8 cellular contexts compared by ENCODE assay signal in the genomic region with DNA sequence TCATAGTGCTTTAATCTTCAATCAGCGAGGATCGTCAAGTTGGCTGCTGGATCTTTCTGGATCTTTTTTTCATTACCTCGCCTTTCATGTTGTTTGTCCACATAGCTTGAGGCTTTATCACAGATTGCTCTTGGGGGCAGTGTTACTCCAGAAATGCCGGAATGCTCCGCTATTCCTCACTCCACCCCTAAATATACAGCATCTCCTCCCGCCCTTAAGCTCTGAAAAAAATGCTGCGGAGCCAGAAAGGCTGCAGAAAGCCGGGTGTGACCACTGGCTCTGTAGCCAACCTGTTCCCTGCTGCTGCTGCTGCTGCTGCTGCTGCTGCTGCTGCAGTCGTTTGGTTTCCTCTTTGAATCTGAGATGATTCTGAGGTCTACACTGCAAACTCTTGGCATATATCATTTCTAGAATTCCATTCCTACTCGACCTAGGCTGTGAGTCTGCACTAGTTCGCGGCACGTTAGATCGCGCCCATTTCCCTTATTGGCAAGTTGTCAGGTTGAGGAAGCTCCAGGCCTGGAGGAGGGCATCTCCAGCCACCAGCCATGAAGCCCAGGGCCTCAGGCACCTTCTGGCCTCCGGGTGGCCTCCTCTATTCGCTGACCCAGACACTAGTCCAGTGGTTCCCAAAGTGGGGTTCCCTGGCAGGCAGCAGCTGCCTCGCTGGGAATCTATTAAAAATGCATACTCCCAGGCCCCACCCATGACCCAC. TPM values are rescaled to one million over a fixed set of nuclear protein-coding genes. Genes with fewer than 3 reads are reported as not detected.
DNase-seq lines count a peak whose midpoint lies in the region; ATAC-seq, FAIRE-seq and TF ChIP-seq lines count a peak whose summit lies in the region.

No MANE protein-coding gene starts in this region.

- no peaks in the 10 kb centered on the region for H3K36me3 Mint-ChIP-seq in activated T-cell treated with anti-CD3 and anti-CD28 coated beads, Interleukin-2, amount 50 U/mL, for 4 hours (ENCODE audit: insufficient read depth)
- no peaks in the 10 kb centered on the region for H3K36me3 Mint-ChIP-seq in natural killer cell
- no peaks in the 10 kb centered on the region for H3K36me3 Mint-ChIP-seq in stimulated activated naive B cell treated with anti-CD40 and anti-IgM and Interleukin-4, amounts not matched to agents 10 μg/mL and 1 μg/mL and 100 μg/mL, for 72 hours

- TF ChIP-seq CTCF in AG09309 (IDR thresholded peaks at IDR 0.05; ENCODE audit: control insufficient read depth, insufficient read depth, low read depth, low read length, missing control alignments) (peak; percentile 54), esophagus squamous epithelium (IDR thresholded peaks at IDR 0.05) (peak in 5 of 6 experiments; percentile 19 to 54 (median 42)), natural killer cell (IDR thresholded peaks at IDR 0.05) (no peak)

- no peak for FAIRE-seq in HTR-8/SVneo (lab: Jason Lieb, UNC)

- H3K9me3 ChIP-seq in esophagus squamous epithelium, result no peaks in the 10 kb centered on the region

- intact Hi-C loops in esophagus squamous epithelium (cut with DNase I), result no loop called here
- intact Hi-C loops in natural killer cell (cut with micrococcal nuclease), result no loop called here

- H3K4me3 ChIP-seq in AG09309 (ENCODE audit: control insufficient read depth, low read depth, low read length), result no peak overlapping the region
- H3K4me3 ChIP-seq in esophagus squamous epithelium, result no peak overlapping the region

- peak overlapping the region; percentile 16 to 18 for H3K27ac Mint-ChIP-seq in natural killer cell
- H3K27ac Mint-ChIP-seq in stimulated activated naive B cell treated with anti-CD40 and anti-IgM and Interleukin-4, amounts not matched to agents 10 μg/mL and 1 μg/mL and 100 μg/mL, for 72 hours, result no peak overlapping the region

- no peak for TF ChIP-seq POLR2A in esophagus squamous epithelium (IDR thresholded peaks at IDR 0.05)

- ATAC-seq in GM18868 (IDR thresholded peaks at IDR 0.05; ENCODE audit: unreplicated experiment), result peak; percentile 81
- ATAC-seq in activated T-cell treated with anti-CD3 and anti-CD28 coated beads, Interleukin-2, amount 50 U/mL, for 4 hours, result peak; percentile 76 to 86
- ATAC-seq in natural killer cell, result peak; percentile 77 to 88 (median 82)
- ATAC-seq in stimulated activated naive B cell treated with anti-CD40 and anti-IgM and Interleukin-4, amounts not matched to agents 10 μg/mL and 1 μg/mL and 100 μg/mL, for 72 hours (replicated peaks), result peak; percentile 95 to 97

- H3K27ac ChIP-seq in esophagus squamous epithelium, result no peak overlapping the region

- no peaks in the 10 kb centered on the region for H3K27me3 ChIP-seq in esophagus squamous epithelium

- no peaks in the 10 kb centered on the region for H3K9me3 Mint-ChIP-seq in activated T-cell treated with anti-CD3 and anti-CD28 coated beads, Interleukin-2, amount 50 U/mL, for 4 hours
- H3K9me3 Mint-ChIP-seq in natural killer cell, result no peaks in the 10 kb centered on the region
- H3K9me3 Mint-ChIP-seq in stimulated activated naive B cell treated with anti-CD40 and anti-IgM and Interleukin-4, amounts not matched to agents 10 μg/mL and 1 μg/mL and 100 μg/mL, for 72 hours, result no peaks in the 10 kb centered on the region

- H3K27me3 Mint-ChIP-seq in activated T-cell treated with anti-CD3 and anti-CD28 coated beads, Interleukin-2, amount 50 U/mL, for 4 hours (ENCODE audit: low read depth), result no peaks in the 10 kb centered on the region
- no peaks in the 10 kb centered on the region for H3K27me3 Mint-ChIP-seq in natural killer cell (ENCODE audit: low read depth in 2 of 2)
- H3K27me3 Mint-ChIP-seq in stimulated activated naive B cell treated with anti-CD40 and anti-IgM and Interleukin-4, amounts not matched to agents 10 μg/mL and 1 μg/mL and 100 μg/mL, for 72 hours, result no peaks in the 10 kb centered on the region

- peaks cover 0 to 16% (median 3%) of the 10 kb centered on the region in 3 donors for H3K4me1 ChIP-seq in esophagus squamous epithelium

- no peak overlapping the region for H3K4me3 Mint-ChIP-seq in activated T-cell treated with anti-CD3 and anti-CD28 coated beads, Interleukin-2, amount 50 U/mL, for 4 hours
- H3K4me3 Mint-ChIP-seq in natural killer cell, result no peak overlapping the region
- H3K4me3 Mint-ChIP-seq in stimulated activated naive B cell treated with anti-CD40 and anti-IgM and Interleukin-4, amounts not matched to agents 10 μg/mL and 1 μg/mL and 100 μg/mL, for 72 hours, result no peak overlapping the region

- peak; percentile 60 for DNase-seq in AG09309 (ENCODE audit: low read depth)
- DNase-seq in HTR-8/SVneo (ENCODE audit: insufficient read length, low spot score), result peak; percentile 79
- peak; percentile 97 for DNase-seq in OCI-M1 (lab: John Stamatoyannopoulos, UW)
- DNase-seq in activated T-cell treated with anti-CD3 and anti-CD28 coated beads, Interleukin-2, amount 50 U/mL, for 4 hours, result peak; percentile 46
- peak; percentile 2 for DNase-seq in esophagus squamous epithelium (lab: John Stamatoyannopoulos, UW)
- peak; percentile 35 for DNase-seq in natural killer cell
- DNase-seq in stimulated activated naive B cell treated with anti-CD40 and anti-IgM and Interleukin-4, amounts not matched to agents 10 μg/mL and 1 μg/mL and 100 μg/mL, for 72 hours, result peak; percentile 64

- H3K36me3 ChIP-seq in esophagus squamous epithelium, result no peaks in the 10 kb centered on the region

- H3K4me1 Mint-ChIP-seq in activated T-cell treated with anti-CD3 and anti-CD28 coated beads, Interleukin-2, amount 50 U/mL, for 4 hours (ENCODE audit: low read depth), result peaks cover 8% of the 10 kb centered on the region
- peaks cover 0 to 6% of the 10 kb centered on the region in 2 donors for H3K4me1 Mint-ChIP-seq in natural killer cell
- H3K4me1 Mint-ChIP-seq in stimulated activated naive B cell treated with anti-CD40 and anti-IgM and Interleukin-4, amounts not matched to agents 10 μg/mL and 1 μg/mL and 100 μg/mL, for 72 hours, result no peaks in the 10 kb centered on the region

- WGBS in esophagus squamous epithelium, 2 donors, result 0 to 36% methylated on average over 7 to 9 of the region's 18 CpGs

RNA-seq across cellular contexts. Expression of a gene that starts 34.2 kb away (rescaled TPM):
- total RNA-seq in activated T-cell treated with anti-CD3 and anti-CD28 coated beads, Interleukin-2, amount 50 U/mL, for 4 hours, result 10 to 100 TPM; 36.4 to 49.5 (median 36.9) TPM
- 10 to 100 TPM; 50.5 to 86.6 (median 68.5) TPM for total RNA-seq in esophagus squamous epithelium
- 10 to 100 TPM; 52.5 to 62.9 (median 60.2) TPM for total RNA-seq in natural killer cell

RNA-seq across cellular contexts. Expression of a gene that starts 52.1 kb away (rescaled TPM):
- total RNA-seq in activated T-cell treated with anti-CD3 and anti-CD28 coated beads, Interleukin-2, amount 50 U/mL, for 4 hours, result 10 to 100 TPM; 83.3 to 86.5 (median 86.2) TPM
- total RNA-seq in esophagus squamous epithelium (1 to 10 TPM; 1.2 to 7.1 (median 3.7) TPM), natural killer cell (100 to 1,000 TPM; 136 to 149 (median 141) TPM)

RNA-seq across cellular contexts. Expression of a gene that starts 57.2 kb away (rescaled TPM):
- total RNA-seq in activated T-cell treated with anti-CD3 and anti-CD28 coated beads, Interleukin-2, amount 50 U/mL, for 4 hours, result 100 to 1,000 TPM; 459 to 489 (median 484) TPM
- 100 to 1,000 TPM; 110 to 220 (median 214) TPM for total RNA-seq in esophagus squamous epithelium
- 100 to 1,000 TPM; 356 to 419 (median 366) TPM for total RNA-seq in natural killer cell

Comparison
In these comparisons a context has a peak if more than half of its experiments do, and no peak if none do; other contexts are left out.
1. DNase-seq: peak in every context shown above with its lines; median percentile 97 in OCI-M1; 79 in HTR-8/SVneo; 64 in stimulated activated naive B cell treated with anti-CD40 and anti-IgM and Interleukin-4, amounts not matched to agents 10 μg/mL and 1 μg/mL and 100 μg/mL, for 72 hours; 60 in AG09309; 46 in activated T-cell treated with anti-CD3 and anti-CD28 coated beads, Interleukin-2, amount 50 U/mL, for 4 hours; 35 in natural killer cell; 2 in esophagus squamous epithelium.
2. RNA of a gene that starts 52.1 kb away (total RNA-seq): 136 to 149 TPM in natural killer cell and 83.3 to 86.5 TPM in activated T-cell treated with anti-CD3 and anti-CD28 coated beads, Interleukin-2, amount 50 U/mL, for 4 hours; 1.2 to 7.1 TPM in esophagus squamous epithelium; every median in the first group is over 10 times any median in the second.
3. Peak in every context shown above with its lines, with median percentiles within 50 percentile points of each other: ATAC-seq.